ENCODE assay signal across 8 cellular contexts in the genomic region with DNA sequence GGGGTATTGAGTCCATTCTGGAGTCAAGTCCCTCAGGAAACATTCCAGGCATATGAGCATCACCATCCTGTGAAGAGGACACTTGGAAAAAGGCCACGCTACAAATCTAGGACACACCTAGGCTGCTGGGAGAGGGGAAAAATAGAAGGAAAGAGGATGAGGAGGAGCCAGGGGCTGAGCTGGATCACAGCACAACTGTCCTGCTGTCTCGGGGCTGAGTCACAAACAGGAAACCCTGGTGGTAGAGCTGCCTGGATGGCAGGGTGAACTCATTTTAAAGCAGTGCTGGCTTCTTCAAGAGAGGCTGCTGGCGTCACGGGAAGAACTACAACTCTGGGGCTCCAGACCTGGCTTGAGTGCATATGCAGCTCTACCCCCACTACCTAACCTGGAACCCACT. TPM values are rescaled to one million over a fixed set of nuclear protein-coding genes. Genes with fewer than 3 reads are reported as not detected.
DNase-seq lines count a peak whose midpoint lies in the region; FAIRE-seq and TF ChIP-seq lines count a peak whose summit lies in the region.

No MANE protein-coding gene starts in this region.

- CTCF ChIA-PET in endothelial cell of umbilical vein (lab: Charles Lee) = interaction anchor here (1.1 to 2.1 kb wide), 6 partner anchors 12 to 48 kb away, joined by 3 to 18 read pairs (median 7); no protein-coding TSS in a partner anchor

- no peaks in the 10 kb centered on the region for H3K79me2 ChIP-seq in endothelial cell of umbilical vein (ENCODE audit: control insufficient read depth, insufficient read depth, low read length)

- H3K4me1 ChIP-seq in endothelial cell of umbilical vein (ENCODE audit: control insufficient read depth, extremely low read depth, insufficient read depth, low read length) = peaks cover 31% of the 10 kb centered on the region

- no peak overlapping the region for H3K9ac ChIP-seq in endothelial cell of umbilical vein (replicated peaks; ENCODE audit: extremely low read depth, insufficient read depth, low read length)

- no peaks in the 10 kb centered on the region for H4K20me1 ChIP-seq in endothelial cell of umbilical vein (replicated peaks; ENCODE audit: control insufficient read depth, extremely low read depth, insufficient read depth, low read length)

- no peak overlapping the region for H2AFZ ChIP-seq in endothelial cell of umbilical vein (ENCODE audit: low read depth, low read length)

- TF ChIP-seq CTCF in HFF-Myc (IDR thresholded peaks at IDR 0.05; ENCODE audit: low read depth, low read length, missing control alignments) = no peak
- peak in 1 of 2 donors; percentile 15 for TF ChIP-seq CTCF in endothelial cell of umbilical vein (IDR thresholded peaks at IDR 0.05; ENCODE audit: extremely low read depth in 1 of 2, insufficient read depth in 1 of 2, low read depth in 1 of 2, low read length in 2 of 2)

- dilution Hi-C loops in endothelial cell of umbilical vein (cut with MboI; ENCODE audit: extremely low pct_ligation_motif_present, low sequenced_read_pairs) = no loop called here

- POLR2A ChIA-PET in endothelial cell of umbilical vein (lab: Charles Lee) = interaction anchor here (1.1 kb wide), 1 partner anchor 15 kb away, joined by 3 read pairs; no protein-coding TSS in a partner anchor

- peak; percentile 97 for FAIRE-seq in endothelial cell of umbilical vein (lab: Jason Lieb, UNC)

- H3K4me3 ChIP-seq in HFF-Myc (replicated peaks; ENCODE audit: low read depth, low read length) = no peak overlapping the region
- H3K4me3 ChIP-seq in endothelial cell of umbilical vein (replicated peaks in 1 of 3; ENCODE audit: insufficient read depth in 1 of 3, low read depth in 1 of 3, low read length in 3 of 3) = no peak overlapping the region

- intact Hi-C loops in endothelial cell of umbilical vein (cut with micrococcal nuclease) = loop anchor here (1.0 to 2.0 kb wide), 2 partner anchors 19 to 32 kb away; no protein-coding TSS in a partner anchor

- no peak for TF ChIP-seq POLR2A in endothelial cell of umbilical vein (IDR thresholded peaks at IDR 0.05; ENCODE audit: low read depth, low read length)

- H3K27ac ChIP-seq in endothelial cell of umbilical vein (ENCODE audit: insufficient read depth, low read depth, low read length) = peak overlapping the region; percentile 22

- no peaks in the 10 kb centered on the region for H3K9me1 ChIP-seq in endothelial cell of umbilical vein (replicated peaks; ENCODE audit: control insufficient read depth, extremely low read depth, insufficient read depth, low read length)

- H3K4me2 ChIP-seq in endothelial cell of umbilical vein (ENCODE audit: insufficient read depth, low read length) = no peak overlapping the region

- H3K27me3 ChIP-seq in endothelial cell of umbilical vein (ENCODE audit: control insufficient read depth in 2 of 2, insufficient read depth in 2 of 2, low read length in 2 of 2) = no peaks in the 10 kb centered on the region

- DNase-seq in HFF-Myc (ENCODE audit: extremely low read depth, low read depth) (peak; percentile 70), endothelial cell of umbilical vein (ENCODE audit: low read depth, low spot score) (peak; percentile 55), SW480 (ENCODE audit: low spot score) (no peak), KG1 (lab: John Stamatoyannopoulos, UW) (no peak), NAMALWA (ENCODE audit: low spot score) (no peak)
- peak; percentile 62 for DNase-seq in activated CD4-positive, alpha-beta T cell treated with anti-CD3 and anti-CD28 coated beads for 48 hours
- peak; percentile 16 to 45 for DNase-seq in stimulated activated CD4-positive, alpha-beta T cell treated with anti-CD3 and anti-CD28 coated beads, Interleukin-4, amount 100 ng/mL, for 4 hours
- no peak for DNase-seq in activated CD4-positive, CD25-positive, alpha-beta regulatory T cell (lab: John Stamatoyannopoulos, UW)

- H3K9me3 ChIP-seq in endothelial cell of umbilical vein (replicated peaks; ENCODE audit: control insufficient read depth, insufficient read depth, low read length) = no peaks in the 10 kb centered on the region

- peaks cover 0 to 2% of the 10 kb centered on the region in 2 experiments for H3K36me3 ChIP-seq in endothelial cell of umbilical vein (ENCODE audit: control insufficient read depth in 2 of 2, extremely low read depth in 1 of 2, insufficient read depth in 2 of 2, low read length in 2 of 2)

- BruUV-seq in endothelial cell of umbilical vein (replicated peaks; lab: Mats Ljungman, UMichigan) = no TSS peak

TF ChIP-seq in endothelial cell of umbilical vein, 7 proteins besides CTCF, POLR2A, EP300 and RAD21:
- TF ChIP-seq JUN (IDR thresholded peaks at IDR 0.05; ENCODE audit: borderline replicate concordance, insufficient read depth, insufficient read length, low read depth) (peak; percentile 27), GATA2 (IDR thresholded peaks at IDR 0.05; ENCODE audit: insufficient read depth, insufficient read length, low read depth, low read length) (no peak), EZH2 (IDR thresholded peaks at IDR 0.05; ENCODE audit: borderline replicate concordance, low read depth, low read length, severe bottlenecking) (no peak), POLR2AphosphoS5 (IDR thresholded peaks at IDR 0.05; ENCODE audit: insufficient read depth, low read depth, low read length) (no peak), MYC (IDR thresholded peaks at IDR 0.05; ENCODE audit: low read depth, low read length) (no peak), FOS (IDR thresholded peaks at IDR 0.05; ENCODE audit: borderline replicate concordance, insufficient read depth, low read length) (peak; percentile 71)
- TF ChIP-seq, protein P1, sequence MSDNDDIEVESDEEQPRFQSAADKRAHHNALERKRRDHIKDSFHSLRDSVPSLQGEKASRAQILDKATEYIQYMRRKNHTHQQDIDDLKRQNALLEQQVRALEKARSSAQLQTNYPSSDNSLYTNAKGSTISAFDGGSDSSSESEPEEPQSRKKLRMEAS (IDR thresholded peaks at IDR 0.05; ENCODE audit: insufficient read depth, insufficient read length) = no peak

RNA-seq across cellular contexts. Expression of a gene that starts 37.3 kb away (rescaled TPM):
- total RNA-seq in endothelial cell of umbilical vein = 456 and 487 TPM in 2 replicates
- 339 and 407 TPM in 2 replicates for polyA plus RNA-seq in endothelial cell of umbilical vein
- polyA plus RNA-seq in endothelial cell of umbilical vein (2011; cell fraction: cytosol; rRNA removed) = 155 and 249 TPM in 2 replicates
- 105 and 109 TPM in 2 replicates for polyA plus RNA-seq in endothelial cell of umbilical vein (2011; cell fraction: nucleus; rRNA removed)
- 157 and 195 TPM in 2 replicates for polyA plus RNA-seq in endothelial cell of umbilical vein (2012)
- 156 and 210 TPM in 2 replicates for polyA minus RNA-seq in endothelial cell of umbilical vein
- 151 TPM for polyA minus RNA-seq in endothelial cell of umbilical vein (2011; cell fraction: cytosol; rRNA and poly(A)+ RNA removed)
- 48.7 and 105 TPM in 2 replicates for polyA minus RNA-seq in endothelial cell of umbilical vein (2011; cell fraction: nucleus; rRNA and poly(A)+ RNA removed)

Comparison
In these comparisons a context has a peak if more than half of its experiments do, and no peak if none do; other contexts are left out.
1. DNase-seq: peak in HFF-Myc (single experiment), activated CD4-positive, alpha-beta T cell treated with anti-CD3 and anti-CD28 coated beads for 48 hours (single experiment), endothelial cell of umbilical vein (single experiment) and stimulated activated CD4-positive, alpha-beta T cell treated with anti-CD3 and anti-CD28 coated beads, Interleukin-4, amount 100 ng/mL, for 4 hours (2 of 2); none in SW480 (single experiment), KG1 (single experiment), NAMALWA (single experiment) and activated CD4-positive, CD25-positive, alpha-beta regulatory T cell (0 of 4).